1 cellular context compared by ENCODE assay signal in the genomic region with DNA sequence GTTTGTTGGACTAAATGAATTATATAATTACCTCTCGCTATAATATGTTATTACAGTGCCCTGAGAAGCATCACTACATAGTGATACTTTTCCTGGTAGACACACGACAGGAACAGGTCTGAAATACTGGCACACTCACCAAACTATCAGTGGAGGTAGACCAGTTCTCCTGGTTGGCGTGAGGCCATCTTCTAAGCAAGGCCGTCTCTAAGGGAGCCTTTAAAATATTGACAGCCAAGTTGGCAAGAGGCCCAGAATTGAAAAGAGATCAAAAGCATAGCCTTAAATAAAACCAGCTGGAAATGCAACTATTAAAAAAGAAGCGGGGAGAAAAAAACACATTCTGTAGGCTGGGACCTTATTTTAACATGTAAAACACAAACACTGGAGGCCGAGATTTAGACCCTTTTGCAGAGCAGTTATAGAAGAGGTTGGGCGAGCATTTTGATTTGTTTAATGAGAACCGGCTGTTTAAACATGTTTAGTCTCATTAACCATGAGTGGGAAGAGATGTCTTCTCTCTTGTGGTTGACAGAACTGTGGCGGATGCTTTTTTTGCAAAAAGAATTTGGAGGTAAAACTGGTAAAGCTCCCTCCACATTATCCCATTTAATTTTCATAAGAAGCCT.
TF ChIP-seq lines count a peak whose summit lies in the region.

No MANE protein-coding gene starts in this region.

TF ChIP-seq in SK-N-SH treated with all-trans-retinoic acid at 6 μM for 48 hours, 23 proteins besides CTCF, POLR2A, EP300 and RAD21 (continued from another document):
- TF ChIP-seq, protein P1, sequence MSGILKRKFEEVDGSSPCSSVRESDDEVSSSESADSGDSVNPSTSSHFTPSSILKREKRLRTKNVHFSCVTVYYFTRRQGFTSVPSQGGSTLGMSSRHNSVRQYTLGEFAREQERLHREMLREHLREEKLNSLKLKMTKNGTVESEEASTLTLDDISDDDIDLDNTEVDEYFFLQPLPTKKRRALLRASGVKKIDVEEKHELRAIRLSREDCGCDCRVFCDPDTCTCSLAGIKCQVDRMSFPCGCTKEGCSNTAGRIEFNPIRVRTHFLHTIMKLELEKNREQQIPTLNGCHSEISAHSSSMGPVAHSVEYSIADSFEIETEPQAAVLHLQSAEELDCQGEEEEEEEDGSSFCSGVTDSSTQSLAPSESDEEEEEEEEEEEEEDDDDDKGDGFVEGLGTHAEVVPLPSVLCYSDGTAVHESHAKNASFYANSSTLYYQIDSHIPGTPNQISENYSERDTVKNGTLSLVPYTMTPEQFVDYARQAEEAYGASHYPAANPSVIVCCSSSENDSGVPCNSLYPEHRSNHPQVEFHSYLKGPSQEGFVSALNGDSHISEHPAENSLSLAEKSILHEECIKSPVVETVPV (CRISPR knock-in tag; IDR thresholded peaks at IDR 0.05), result no peak
- no peak for TF ChIP-seq ESRRG (CRISPR knock-in tag; IDR thresholded peaks at IDR 0.05)
- TF ChIP-seq ZNF70 (CRISPR knock-in tag; IDR thresholded peaks at IDR 0.05), result no peak
- no peak for TF ChIP-seq TCF4 (CRISPR knock-in tag; IDR thresholded peaks at IDR 0.05; ENCODE audit: borderline replicate concordance)
- TF ChIP-seq ZFP30 (CRISPR knock-in tag; IDR thresholded peaks at IDR 0.05), result no peak
- no peak for TF ChIP-seq TOX (CRISPR knock-in tag; IDR thresholded peaks at IDR 0.05; ENCODE audit: borderline replicate concordance)
- TF ChIP-seq BACH2 (CRISPR knock-in tag; IDR thresholded peaks at IDR 0.05; ENCODE audit: borderline replicate concordance), result no peak
